8 cellular contexts compared by ENCODE assay signal in the genomic region with DNA sequence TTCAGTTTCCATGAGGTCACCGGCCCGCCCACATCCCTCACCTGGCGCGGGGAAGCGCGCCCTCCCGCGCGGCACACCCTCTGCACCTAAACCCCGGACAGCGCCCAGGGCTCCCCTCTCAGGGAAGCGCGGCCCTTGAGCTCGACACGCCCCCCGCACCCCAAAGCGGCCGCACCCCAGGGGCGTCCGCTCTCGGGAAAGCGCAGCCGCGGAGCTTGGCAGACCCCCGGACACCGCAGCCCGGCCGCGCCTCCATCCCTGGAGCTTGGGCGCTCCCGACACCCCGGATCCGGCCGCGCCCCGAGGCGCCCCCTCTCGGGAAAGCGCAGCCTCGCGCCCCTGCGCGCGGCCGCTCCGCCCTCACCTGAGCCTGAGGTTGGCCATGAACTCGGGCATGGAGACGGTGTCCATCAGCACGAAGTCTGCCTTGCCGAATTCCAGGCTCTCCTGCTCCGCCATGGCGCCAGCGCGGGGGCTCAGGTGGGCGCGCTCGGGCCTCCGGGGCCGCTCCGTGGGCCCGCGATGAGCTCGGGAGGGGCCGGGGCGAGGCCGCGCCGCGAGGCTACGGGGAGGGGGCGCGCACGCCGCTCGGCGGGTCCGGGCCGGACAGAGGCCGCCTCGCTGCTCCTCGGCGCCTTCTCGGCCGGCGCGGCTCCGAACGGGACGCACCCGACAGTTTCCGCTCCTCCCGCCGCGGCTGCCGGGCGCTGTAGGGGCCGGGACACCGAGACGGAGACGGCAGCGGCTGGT. TPM values are rescaled to one million over a fixed set of nuclear protein-coding genes. Genes with fewer than 3 reads are reported as not detected.
DNase-seq lines count a peak whose midpoint lies in the region; ATAC-seq, FAIRE-seq and TF ChIP-seq lines count a peak whose summit lies in the region.

A gene (minus strand): TSS at position 711 of the 750 bp plus-strand sequence. CDS start 252 bp downstream, at position 459.

- peak; percentile 54 for ATAC-seq in GM21360 (IDR thresholded peaks at IDR 0.05; ENCODE audit: unreplicated experiment)

- in situ Hi-C loops in Caki2 (cut with HindIII; ENCODE audit: low pct_unique_long_range_greater_than_20kb, low sequenced_read_pairs): no loop called here

- H3K27ac Mint-ChIP-seq in brain: peak within 1 kb of the TSS; percentile 61 to 88 (median 80)
- peak within 1 kb of the TSS; percentile 85 to 95 (median 86) for H3K27ac Mint-ChIP-seq in immature natural killer cell

- H3K4me1 Mint-ChIP-seq in brain (peaks cover 15% of the 10 kb centered on the region), immature natural killer cell (peaks cover 21 to 30% of the 10 kb centered on the region in 2 donors)

- H3K36me3 Mint-ChIP-seq in brain (peaks cover 4% of the 10 kb centered on the region), immature natural killer cell (peaks cover 0 to 5% (median 0%) of the 10 kb centered on the region in 3 donors)

- peak; percentile 35 for DNase-seq in Caki2 (ENCODE audit: low read depth)
- peak; percentile 46 for DNase-seq in HTR-8/SVneo (ENCODE audit: insufficient read length, low spot score)
- DNase-seq in T-helper 22 cell (ENCODE audit: low read depth): peak; percentile 52
- peak; percentile 26 to 29 (median 28) for DNase-seq in immature natural killer cell
- DNase-seq in stimulated activated CD4-positive, alpha-beta T cell treated with anti-CD3 and anti-CD28 coated beads, Interleukin-12 subunit alpha, Interleukin-12 subunit beta, amount 100 ng/mL, for 4 hours: peak; percentile 68
- DNase-seq in HCEC 1CT: no peak

- H3K27me3 Mint-ChIP-seq in brain (peaks cover 48% of the 10 kb centered on the region), immature natural killer cell (ENCODE audit: low read depth in 3 of 3) (peaks cover 2 to 16% (median 13%) of the 10 kb centered on the region in 3 donors)

- peaks cover 0 to 5% (median 0%) of the 10 kb centered on the region in 5 experiments for H3K9me3 Mint-ChIP-seq in brain
- H3K9me3 Mint-ChIP-seq in immature natural killer cell: no peaks in the 10 kb centered on the region

- no peak for FAIRE-seq in HTR-8/SVneo (lab: Jason Lieb, UNC)

- peak; percentile 45 to 69 for TF ChIP-seq CTCF in brain (conservative IDR thresholded peaks at IDR 0.05)

- H3K4me3 Mint-ChIP-seq in brain (peak within 1 kb of the TSS; percentile 94 to 99 (median 96)), immature natural killer cell (peak within 1 kb of the TSS; percentile 90 to 96 (median 95))

RNA-seq across cellular contexts. Expression of the gene that starts here (rescaled TPM):
- total RNA-seq in Caki2 (2014; rRNA removed; shearing (Covaris generic); ENCODE audit: low replicate concordance): 9.0 and 46.9 TPM in 2 replicates
- polyA plus RNA-seq in brain (ENCODE audit: insufficient read depth, low read depth, low replicate concordance) (113 TPM), immature natural killer cell (1 to 10 TPM in 2 of 3 donors, not detected in 1; 2.0 to 7.9 TPM)

Comparison
In these comparisons a context has a peak if more than half of its experiments do, and no peak if none do; other contexts are left out.
1. RNA of the gene that starts here (polyA plus RNA-seq): 113 TPM in brain (single experiment); 2.0 to 7.9 TPM in immature natural killer cell; every median in the first group is over 10 times any median in the second.